1 cellular context compared by ENCODE assay signal in genomic region chr11:72238040-72238450, GRCh38.
TF ChIP-seq lines count a peak whose summit lies in the region.

No MANE protein-coding gene starts in this region.

TF ChIP-seq in GM12878, 131 proteins besides CTCF, POLR2A, EP300 and RAD21:
- TF ChIP-seq ZSCAN29 (IDR thresholded peaks at IDR 0.05) = no peak
- 0 out of 2 replicates have a peak, but pooled peaks have one; percentile 29 for TF ChIP-seq CREB1 (IDR thresholded peaks at IDR 0.05; ENCODE audit: low read depth)
- no peak for TF ChIP-seq E2F4 (IDR thresholded peaks at IDR 0.05; ENCODE audit: low read depth, low read length)
- no peak for TF ChIP-seq SMAD5 (IDR thresholded peaks at IDR 0.05; ENCODE audit: low read depth)
- TF ChIP-seq YY1 (IDR thresholded peaks at IDR 0.05; ENCODE audit: low read depth, low read length) = peak; percentile 44; the same call in 1 of the 2 replicates
- no peak for TF ChIP-seq FOXM1 (IDR thresholded peaks at IDR 0.05; ENCODE audit: low read depth, low read length)
- TF ChIP-seq BCLAF1 (IDR thresholded peaks at IDR 0.05) = no peak
- no peak for TF ChIP-seq CHD1 (IDR thresholded peaks at IDR 0.05; ENCODE audit: low read depth, low read length)
- peak; percentile 65 for TF ChIP-seq SMC3 (IDR thresholded peaks at IDR 0.05; ENCODE audit: borderline replicate concordance, low read length)
- peak; percentile 100 for TF ChIP-seq ZBTB33 (IDR thresholded peaks at IDR 0.05)
- TF ChIP-seq IKZF1 (conservative IDR thresholded peaks at IDR 0.05) = peak; percentile 11; the same call in 1 of the 2 replicates
